Comparison of ENCODE assay signal across 8 cellular contexts in the genomic region with DNA sequence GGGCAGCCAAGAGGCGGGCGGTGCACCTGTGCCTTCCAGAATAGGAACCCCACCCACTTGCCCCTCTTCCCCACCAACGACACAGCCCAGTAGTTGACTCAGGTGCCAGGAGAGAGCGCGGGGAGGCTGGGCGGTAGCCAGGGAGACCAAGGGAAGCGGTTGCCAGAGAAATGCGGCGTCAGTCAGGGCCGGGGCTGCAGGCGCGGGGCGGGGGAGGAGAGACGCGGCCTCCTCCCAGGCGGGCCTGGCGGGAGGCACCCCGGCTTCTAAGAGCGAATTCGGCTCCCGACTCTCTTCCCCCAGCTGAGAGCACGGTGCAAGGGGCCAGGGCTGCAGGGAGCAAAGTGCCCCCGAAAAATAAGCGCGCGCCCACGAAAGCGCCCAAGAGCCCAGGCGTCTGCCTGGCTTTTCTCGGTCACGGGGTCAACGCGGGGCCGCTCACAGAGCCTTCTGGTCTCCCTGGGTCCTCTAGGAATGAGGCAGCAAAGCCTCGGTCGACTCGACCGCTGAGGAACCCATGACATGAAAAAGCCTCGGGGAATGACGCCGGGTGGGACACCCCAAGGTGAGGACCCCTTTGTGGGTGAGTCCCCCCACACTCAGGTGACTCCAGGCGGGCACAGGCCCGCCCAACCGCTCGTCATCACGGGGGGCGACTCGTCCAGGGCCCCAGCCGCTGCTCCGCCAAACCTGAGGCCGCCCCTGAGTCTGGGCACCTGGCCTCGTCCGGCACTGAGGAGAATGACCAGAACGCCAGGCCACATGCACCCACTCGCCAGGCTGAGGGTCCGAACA. TPM values are rescaled to one million over a fixed set of nuclear protein-coding genes. Genes with fewer than 3 reads are reported as not detected.
A peak's percentile ranks its signal among the peaks of the same experiment; 100 is the strongest.
DNase-seq lines count a peak whose midpoint lies in the region; ATAC-seq and TF ChIP-seq lines count a peak whose summit lies in the region.

No MANE protein-coding gene starts in this region.

- DNase-seq in COR-L47 (lab: John Stamatoyannopoulos, UW), result peak; percentile 74
- DNase-seq in NCI-H2029 treated with DMSO at 0.1 percent for 48 hours (lab: John Stamatoyannopoulos, UW), result peak; percentile 4
- no peak for DNase-seq in effector memory CD8-positive, alpha-beta T cell
- peak; percentile 35 for DNase-seq in occipital lobe (lab: John Stamatoyannopoulos, UW)
- no peak for DNase-seq in GM10248 (ENCODE audit: extremely low spot score)

- no peaks in the 10 kb centered on the region for H3K9me3 Mint-ChIP-seq in effector memory CD8-positive, alpha-beta T cell

- peak overlapping the region; percentile 63 to 68 for H3K4me3 Mint-ChIP-seq in effector memory CD8-positive, alpha-beta T cell

- POLR2A ChIA-PET in GM10248 (lab: Yijun Ruan, JAX), result no interaction called here

- peaks cover 48 to 76% of the 10 kb centered on the region in 2 donors for H3K27me3 Mint-ChIP-seq in effector memory CD8-positive, alpha-beta T cell

- CTCF ChIA-PET in GM10248 (lab: Yijun Ruan, JAX), result no interaction called here

- peak overlapping the region in 1 of 2 donors; percentile 35 for H3K27ac Mint-ChIP-seq in effector memory CD8-positive, alpha-beta T cell

- peaks cover 0 to 9% of the 10 kb centered on the region in 2 donors for H3K4me1 Mint-ChIP-seq in effector memory CD8-positive, alpha-beta T cell (ENCODE audit: low read depth in 2 of 2)

- TF ChIP-seq CTCF in GM10248 (IDR thresholded peaks at IDR 0.05; ENCODE audit: control extremely low read depth, extremely low read depth, low read depth, missing control alignments), result no peak

- peaks cover 7% of the 10 kb centered on the region for H3K36me3 Mint-ChIP-seq in effector memory CD8-positive, alpha-beta T cell (ENCODE audit: insufficient read depth)

- no peak for ATAC-seq in effector memory CD8-positive, alpha-beta T cell (replicated peaks)
- no peak for ATAC-seq in GM21737 (IDR thresholded peaks at IDR 0.05; ENCODE audit: unreplicated experiment)
- no peak for ATAC-seq in GM21515 (IDR thresholded peaks at IDR 0.05; ENCODE audit: unreplicated experiment)
- no peak for ATAC-seq in HG02973 (IDR thresholded peaks at IDR 0.05; ENCODE audit: unreplicated experiment)

RNA-seq across cellular contexts. Expression of a gene that starts 0.7 kb away (rescaled TPM):
- 2.8 TPM for total RNA-seq in occipital lobe

Comparison
In these comparisons a context has a peak if more than half of its experiments do, and no peak if none do; other contexts are left out.
1. DNase-seq: peak in COR-L47 (single experiment), NCI-H2029 treated with DMSO at 0.1 percent for 48 hours (single experiment) and occipital lobe (single experiment); none in effector memory CD8-positive, alpha-beta T cell (0 of 3) and GM10248 (single experiment).